Comparison of ENCODE assay signal across 8 cellular contexts in genomic region chr18:44709297-44710117, GRCh38. TPM values are rescaled to one million over a fixed set of nuclear protein-coding genes. Genes with fewer than 3 reads are reported as not detected.
A peak's percentile ranks its signal among the peaks of the same experiment; 100 is the strongest.
DNase-seq lines count a peak whose midpoint lies in the region; ATAC-seq, FAIRE-seq and TF ChIP-seq lines count a peak whose summit lies in the region.

No MANE protein-coding gene starts in this region.

- TF ChIP-seq RAD21 in liver (IDR thresholded peaks at IDR 0.05), result peak; percentile 45 to 54
- no peak for TF ChIP-seq RAD21 in HepG2 (CRISPR knock-in tag; IDR thresholded peaks at IDR 0.05)

- peaks cover 2% of the 10 kb centered on the region for H3F3A ChIP-seq in neural progenitor cell (ENCODE audit: low read depth)

- H3K79me2 ChIP-seq in HepG2 (ENCODE audit: insufficient read depth, low read length) (no peaks in the 10 kb centered on the region), neural progenitor cell (ENCODE audit: low read depth) (peaks cover 33% of the 10 kb centered on the region)

- no peaks in the 10 kb centered on the region for H3K36me3 Mint-ChIP-seq in CD8-positive, alpha-beta T cell
- peaks cover 63% of the 10 kb centered on the region for H3K36me3 Mint-ChIP-seq in neural progenitor cell

- H3K9me3 ChIP-seq in liver (ENCODE audit: control insufficient read depth in 4 of 4, low read length in 3 of 4), result no peaks in the 10 kb centered on the region
- H3K9me3 ChIP-seq in HepG2 (ENCODE audit: low read length), result no peaks in the 10 kb centered on the region
- no peaks in the 10 kb centered on the region for H3K9me3 ChIP-seq in CD8-positive, alpha-beta T cell (ENCODE audit: low read length)
- H3K9me3 ChIP-seq in neural progenitor cell (ENCODE audit: low read depth), result no peaks in the 10 kb centered on the region

- peak overlapping the region; percentile 19 to 56 for H3K9ac ChIP-seq in liver (ENCODE audit: low read depth in 1 of 2, low read length in 2 of 2)
- H3K9ac ChIP-seq in HepG2 (ENCODE audit: insufficient read depth, low read depth, low read length), result no peak overlapping the region
- H3K9ac ChIP-seq in neural progenitor cell, result no peak overlapping the region

- POLR2A ChIA-PET in HepG2 (lab: Yijun Ruan, JAX), result no interaction called here
- POLR2A ChIA-PET in CD8-positive, alpha-beta T cell (lab: Charles Lee), result interaction anchor here (0.6 to 0.7 kb wide), 2 partner anchors 81 to 618 kb away, joined by 3 to 4 read pairs; no protein-coding TSS in a partner anchor

- intact Hi-C loops in HepG2 (cut with micrococcal nuclease; ENCODE audit: unreplicated experiment), result no loop called here
- intact Hi-C loops in CD8-positive, alpha-beta T cell (cut with DNase I, micrococcal nuclease), result no loop called here

- no peak for TF ChIP-seq POLR2A in HepG2 (IDR thresholded peaks at IDR 0.05; ENCODE audit: insufficient read depth in 1 of 2, low read depth in 2 of 2, low read length in 2 of 2)

- 20% methylated on average over 9 of the region's 9 CpGs for WGBS in liver
- 40% methylated on average over 8 of the region's 9 CpGs for WGBS in HepG2 (ENCODE audit: low lambda C conversion rate)

- in situ Hi-C loops in HepG2 (cut with HindIII; ENCODE audit: extremely low pct_ligation_motif_present, low pct_unique_long_range_greater_than_20kb), result no loop called here

- DNase-seq in HepG2 (ENCODE audit: low spot score), result no peak
- DNase-seq in globus pallidus (ENCODE audit: low spot score), result peak; percentile 54
- no peak for DNase-seq in NCI-H748 (lab: John Stamatoyannopoulos, UW; ENCODE audit: unreplicated experiment)
- DNase-seq in iPS-NIHi7 (ENCODE audit: extremely low spot score), result no peak
- DNase-seq in CD8-positive, alpha-beta T cell, result no peak
- DNase-seq in neural progenitor cell (ENCODE audit: low spot score), result no peak

- no peak overlapping the region for H3K4me3 Mint-ChIP-seq in CD8-positive, alpha-beta T cell
- no peak overlapping the region for H3K4me3 Mint-ChIP-seq in neural progenitor cell

- H3K27ac Mint-ChIP-seq in CD8-positive, alpha-beta T cell, result no peak overlapping the region
- H3K27ac Mint-ChIP-seq in neural progenitor cell, result no peak overlapping the region

- no TSS peak for BruUV-seq in HepG2 (replicated peaks; lab: Mats Ljungman, UMichigan)

- H3K4me1 ChIP-seq in liver (ENCODE audit: control insufficient read depth in 4 of 4, insufficient read depth in 4 of 4, low read length in 3 of 4) (peaks cover 12 to 37% (median 24%) of the 10 kb centered on the region in 4 donors), HepG2 (ENCODE audit: insufficient read depth, low read length) (no peaks in the 10 kb centered on the region), neural progenitor cell (peaks cover 19% of the 10 kb centered on the region)
- H3K4me1 ChIP-seq in CD8-positive, alpha-beta T cell (ENCODE audit: insufficient read depth, low read length), result no peaks in the 10 kb centered on the region

- FAIRE-seq in HepG2 (lab: Jason Lieb, UNC), result no peak

- H2AFZ ChIP-seq in HepG2 (ENCODE audit: low read length) (no peak overlapping the region), neural progenitor cell (replicated peaks) (no peak overlapping the region)

- no peaks in the 10 kb centered on the region for H3K9me3 Mint-ChIP-seq in CD8-positive, alpha-beta T cell
- peaks cover 10% of the 10 kb centered on the region for H3K9me3 Mint-ChIP-seq in neural progenitor cell

- no peak for TF ChIP-seq CTCF in liver (IDR thresholded peaks at IDR 0.05; ENCODE audit: low read depth, low read length, missing input control)
- TF ChIP-seq CTCF in HepG2 (CRISPR knock-in tag; IDR thresholded peaks at IDR 0.05), result no peak
- no peak for TF ChIP-seq CTCF in CD8-positive, alpha-beta T cell (IDR thresholded peaks at IDR 0.05)
- TF ChIP-seq CTCF in neural progenitor cell (IDR thresholded peaks at IDR 0.05), result no peak

- CTCF ChIA-PET in HepG2 (lab: Yijun Ruan, JAX; ENCODE audit: low intra/inter-chr PET ratio, low total read pairs), result no interaction called here
- CTCF ChIA-PET in CD8-positive, alpha-beta T cell (lab: Charles Lee), result no interaction called here

- H3K27ac ChIP-seq in liver (ENCODE audit: low read depth in 1 of 2, low read length in 2 of 2) (peak overlapping the region; percentile 94 to 96), HepG2 (ENCODE audit: extremely low read length, insufficient read depth, low read length) (no peak overlapping the region), neural progenitor cell (no peak overlapping the region)
- H3K27ac ChIP-seq in CD8-positive, alpha-beta T cell (ENCODE audit: low read depth, low read length), result no peak overlapping the region

- peaks cover 0 to 6% (median 1%) of the 10 kb centered on the region in 4 donors for H3K36me3 ChIP-seq in liver (ENCODE audit: control insufficient read depth in 4 of 4, insufficient read depth in 3 of 4, low read depth in 1 of 4, low read length in 3 of 4)
- no peaks in the 10 kb centered on the region for H3K36me3 ChIP-seq in HepG2 (replicated peaks in 1 of 2; ENCODE audit: control insufficient read depth in 1 of 2, insufficient read depth in 2 of 2, low read length in 2 of 2)
- H3K36me3 ChIP-seq in CD8-positive, alpha-beta T cell (ENCODE audit: insufficient read depth, low read length), result no peaks in the 10 kb centered on the region
- H3K36me3 ChIP-seq in neural progenitor cell, result no peaks in the 10 kb centered on the region

- no peak for ATAC-seq in HepG2
- peak; percentile 93 for ATAC-seq in HG03342 (IDR thresholded peaks at IDR 0.05; ENCODE audit: unreplicated experiment)
- no peak for ATAC-seq in CD8-positive, alpha-beta T cell

- H3K4me1 Mint-ChIP-seq in CD8-positive, alpha-beta T cell (ENCODE audit: low read depth), result peaks cover 2% of the 10 kb centered on the region
- peaks cover 32% of the 10 kb centered on the region for H3K4me1 Mint-ChIP-seq in neural progenitor cell

- H4K20me1 ChIP-seq in HepG2 (ENCODE audit: insufficient read depth, low read length) (no peaks in the 10 kb centered on the region), neural progenitor cell (ENCODE audit: low read depth) (no peaks in the 10 kb centered on the region)

- H3K27me3 Mint-ChIP-seq in CD8-positive, alpha-beta T cell (ENCODE audit: low read depth), result no peaks in the 10 kb centered on the region
- peaks cover 6% of the 10 kb centered on the region for H3K27me3 Mint-ChIP-seq in neural progenitor cell (ENCODE audit: insufficient read depth, low read depth)

- H3K4me3 ChIP-seq in liver (ENCODE audit: low read depth in 1 of 3, low read length in 3 of 3) (no peak overlapping the region), HepG2 (replicated peaks in 1 of 3; ENCODE audit: insufficient read depth in 1 of 3, low read depth in 2 of 3, low read length in 3 of 3) (no peak overlapping the region), neural progenitor cell (no peak overlapping the region)
- no peak overlapping the region for H3K4me3 ChIP-seq in CD8-positive, alpha-beta T cell (ENCODE audit: low read depth, low read length)

- TF ChIP-seq EP300 in HepG2 (IDR thresholded peaks at IDR 0.05; ENCODE audit: low read depth in 2 of 2, low read length in 2 of 2), result no peak
- TF ChIP-seq EP300 in HepG2 (CRISPR knock-in tag; IDR thresholded peaks at IDR 0.05; ENCODE audit: borderline replicate concordance), result no peak

- H3K27me3 ChIP-seq in liver (ENCODE audit: control insufficient read depth in 4 of 4, insufficient read depth in 4 of 4, low read length in 3 of 4) (no peaks in the 10 kb centered on the region), HepG2 (ENCODE audit: control insufficient read depth in 1 of 2, insufficient read depth in 2 of 2, low read length in 2 of 2) (no peaks in the 10 kb centered on the region), neural progenitor cell (no peaks in the 10 kb centered on the region)
- H3K27me3 ChIP-seq in CD8-positive, alpha-beta T cell (ENCODE audit: insufficient read depth, low read length), result no peaks in the 10 kb centered on the region

- H3K4me2 ChIP-seq in HepG2 (ENCODE audit: low read depth, low read length) (no peak overlapping the region), neural progenitor cell (no peak overlapping the region)

TF ChIP-seq in liver, 16 proteins besides CTCF, POLR2A, EP300 and RAD21 (continues in another document):
- TF ChIP-seq ATF3 (IDR thresholded peaks at IDR 0.05), result peak; percentile 29

TF ChIP-seq in HepG2, 621 proteins besides CTCF, POLR2A, EP300 and RAD21 (continues in another document):
- no peak for TF ChIP-seq SALL2 (CRISPR knock-in tag; IDR thresholded peaks at IDR 0.05)
- TF ChIP-seq ZNF292 (CRISPR knock-in tag; IDR thresholded peaks at IDR 0.05; ENCODE audit: borderline replicate concordance, low read depth), result no peak

RNA-seq across cellular contexts. Expression of gene SETBP1, which starts 28.8 kb away (rescaled TPM):
- 10 to 100 TPM in 1 of 2 donors, 1 to 10 TPM in 1; 2.5 to 15.8 TPM for total RNA-seq in liver
- polyA plus RNA-seq in liver, result 1 to 10 TPM; 3.5 to 5.8 TPM
- total RNA-seq in HepG2 (2016; rRNA removed; fragmentation: Illumina TruSeq; extraction: Trizol), result 0.18 and 0.20 TPM in 2 replicates
- total RNA-seq in HepG2 (2016; cell fraction: cytosol; rRNA removed; fragmentation: Illumina TruSeq; extraction: Trizol; ENCODE audit: low read depth), result 2.5 and 2.7 TPM in 2 replicates
- 0.15 and 0.16 TPM in 2 replicates for total RNA-seq in HepG2 (2016; cell fraction: insoluble cytoplasmic fraction; rRNA removed; fragmentation: Illumina TruSeq; extraction: Trizol)
- 0.31 and 0.62 TPM in 2 replicates for total RNA-seq in HepG2 (2016; cell fraction: membrane; rRNA removed; fragmentation: Illumina TruSeq; extraction: Trizol)
- 1.1 and 1.3 TPM in 2 replicates for total RNA-seq in HepG2 (2016; cell fraction: nucleus; rRNA removed; fragmentation: Illumina TruSeq; extraction: Trizol)
- 0.65 and 0.73 TPM in 2 replicates for polyA plus RNA-seq in HepG2 (2011; rRNA removed)
- polyA plus RNA-seq in HepG2 (2011; cell fraction: cytosol; rRNA removed), result 0.20 and 0.42 TPM in 2 replicates
- 1.8 TPM in 2 replicates for polyA plus RNA-seq in HepG2 (2011; cell fraction: nucleus; rRNA removed)
- polyA plus RNA-seq in HepG2 (2012), result 0.93 and 2.0 TPM in 2 replicates
- polyA plus RNA-seq in HepG2 (2016; cell fraction: cytosol; fragmentation: Illumina TruSeq; extraction: Trizol; ENCODE audit: low read depth), result not detected in 2 replicates
- 0.05 and 0.09 TPM in 2 replicates for polyA plus RNA-seq in HepG2 (2016; cell fraction: insoluble cytoplasmic fraction; fragmentation: Illumina TruSeq; extraction: Trizol; ENCODE audit: low read depth)
- 0.08 TPM in 1 of 2 replicates, not detected in the other for polyA plus RNA-seq in HepG2 (2016; cell fraction: membrane; fragmentation: Illumina TruSeq; extraction: Trizol; ENCODE audit: low read depth)
- polyA plus RNA-seq in HepG2 (2016; cell fraction: nucleus; fragmentation: Illumina TruSeq; extraction: Trizol; ENCODE audit: insufficient read depth, low read depth), result 0.08 and 0.32 TPM in 2 replicates
- 2.0 and 2.9 TPM in 2 replicates for polyA minus RNA-seq in HepG2 (2011; rRNA and poly(A)+ RNA removed; ENCODE audit: low replicate concordance)
- 0.26 and 1.1 TPM in 2 replicates for polyA minus RNA-seq in HepG2 (2011; cell fraction: cytosol; rRNA and poly(A)+ RNA removed)
- polyA minus RNA-seq in HepG2 (2011; cell fraction: nucleus; rRNA and poly(A)+ RNA removed), result 6.8 and 10.6 TPM in 2 replicates
- 1 to 10 TPM in 1 of 2 experiments, under 1 TPM in 1; 0.90 to 2.1 TPM for total RNA-seq in CD8-positive, alpha-beta T cell
- total RNA-seq in neural progenitor cell (ENCODE audit: low replicate concordance), result 12.0 and 14.4 TPM in 2 replicates

Comparison
In these comparisons a context has a peak if more than half of its experiments do, and no peak if none do; other contexts are left out.
1. H3K27ac ChIP-seq: peak in liver (2 of 2); none in HepG2 (single experiment), CD8-positive, alpha-beta T cell (single experiment) and neural progenitor cell (single experiment).
2. H3K9ac ChIP-seq: peak in liver (2 of 2); none in HepG2 (single experiment) and neural progenitor cell (single experiment).